ENCODE assay signal across 8 cellular contexts in genomic region chr9:136992819-136993369, GRCh38. TPM values are rescaled to one million over a fixed set of nuclear protein-coding genes. Genes with fewer than 3 reads are reported as not detected.
DNase-seq lines count a peak whose midpoint lies in the region; ATAC-seq and TF ChIP-seq lines count a peak whose summit lies in the region.

No MANE protein-coding gene starts in this region.

- H3K27me3 ChIP-seq in BJ (ENCODE audit: control insufficient read depth, insufficient read depth, low read length) (no peaks in the 10 kb centered on the region), HUES6 (ENCODE audit: control insufficient read depth, insufficient read depth, low read length) (peaks cover 23% of the 10 kb centered on the region)

- peak overlapping the region; percentile 56 for H3K9ac ChIP-seq in HUES6 (ENCODE audit: low read length)

- H3K36me3 ChIP-seq in BJ (ENCODE audit: control insufficient read depth, insufficient read depth, low read length) (no peaks in the 10 kb centered on the region), HUES6 (ENCODE audit: control insufficient read depth, insufficient read depth, low read length) (no peaks in the 10 kb centered on the region)

- H3K27ac Mint-ChIP-seq in natural killer cell treated with Interleukin-12 subunit alpha and Interleukin-12 subunit beta and Interleukin-15 and Interleukin-18, amount 100 ng/mL, for 72 hours: peak overlapping the region; percentile 67 to 70

- no peaks in the 10 kb centered on the region for H3K36me3 Mint-ChIP-seq in natural killer cell treated with Interleukin-12 subunit alpha and Interleukin-12 subunit beta and Interleukin-15 and Interleukin-18, amount 100 ng/mL, for 72 hours

- ATAC-seq in natural killer cell treated with Interleukin-12 subunit alpha and Interleukin-12 subunit beta and Interleukin-15 and Interleukin-18, amount 100 ng/mL, for 72 hours: no peak
- ATAC-seq in HG03460 (IDR thresholded peaks at IDR 0.05; ENCODE audit: unreplicated experiment) (no peak), HG03095 (IDR thresholded peaks at IDR 0.05; ENCODE audit: unreplicated experiment) (no peak)

- peak overlapping the region; percentile 81 for H3K4me3 Mint-ChIP-seq in natural killer cell treated with Interleukin-12 subunit alpha and Interleukin-12 subunit beta and Interleukin-15 and Interleukin-18, amount 100 ng/mL, for 72 hours

- H3K9me3 ChIP-seq in HUES6 (ENCODE audit: control insufficient read depth, insufficient read depth, low read depth, low read length): peaks cover 11% of the 10 kb centered on the region

- CTCF ChIA-PET in BJ (lab: Yijun Ruan, JAX): interaction anchor here (1.0 to 5.7 kb wide), 4 partner anchors 9 to 42 kb away, joined by 3 to 30 read pairs (median 5); no protein-coding TSS in a partner anchor

- DNase-seq in BJ (ENCODE audit: low read depth) (no peak), choroid plexus epithelial cell (ENCODE audit: low read depth) (no peak), islet precursor cell (no peak), SKM-1 (lab: John Stamatoyannopoulos, UW; ENCODE audit: unreplicated experiment) (no peak)
- DNase-seq in natural killer cell treated with Interleukin-12 subunit alpha and Interleukin-12 subunit beta and Interleukin-15 and Interleukin-18, amount 100 ng/mL, for 72 hours (ENCODE audit: low spot score): no peak

- no peaks in the 10 kb centered on the region for H3K9me3 Mint-ChIP-seq in natural killer cell treated with Interleukin-12 subunit alpha and Interleukin-12 subunit beta and Interleukin-15 and Interleukin-18, amount 100 ng/mL, for 72 hours

- H3K4me3 ChIP-seq in BJ (ENCODE audit: low read depth, low read length): peak overlapping the region; percentile 63
- peak overlapping the region; percentile 74 for H3K4me3 ChIP-seq in HUES6 (ENCODE audit: low read depth, low read length)
- H3K4me3 ChIP-seq in choroid plexus epithelial cell (ENCODE audit: low read depth, low read length): peak overlapping the region; percentile 76

- POLR2A ChIA-PET in BJ (lab: Charles Lee): no interaction called here

- TF ChIP-seq CTCF in BJ (IDR thresholded peaks at IDR 0.05; ENCODE audit: insufficient read depth, low read depth, low read length): no peak
- TF ChIP-seq CTCF in choroid plexus epithelial cell (conservative IDR thresholded peaks at IDR 0.05; ENCODE audit: low read depth, low read length): no peak

- peaks cover 0 to 2% of the 10 kb centered on the region in 2 donors for H3K27me3 Mint-ChIP-seq in natural killer cell treated with Interleukin-12 subunit alpha and Interleukin-12 subunit beta and Interleukin-15 and Interleukin-18, amount 100 ng/mL, for 72 hours

- peaks cover 23 to 33% of the 10 kb centered on the region in 2 donors for H3K4me1 Mint-ChIP-seq in natural killer cell treated with Interleukin-12 subunit alpha and Interleukin-12 subunit beta and Interleukin-15 and Interleukin-18, amount 100 ng/mL, for 72 hours (ENCODE audit: low read depth in 2 of 2)

- peaks cover 20% of the 10 kb centered on the region for H3K4me1 ChIP-seq in HUES6 (ENCODE audit: control insufficient read depth, insufficient read depth, low read length)

- H3K27ac ChIP-seq in HUES6 (ENCODE audit: low read depth, low read length): no peak overlapping the region

RNA-seq across cellular contexts. Expression of gene PAXX, which starts 0.7 kb away (rescaled TPM):
- 10.3 and 11.8 TPM in 2 replicates for polyA plus RNA-seq in BJ (2011; rRNA removed)
- polyA minus RNA-seq in BJ (2011; rRNA and poly(A)+ RNA removed): 2.1 and 4.2 TPM in 2 replicates
- 100 to 1,000 TPM in 1 of 2 donors, 10 to 100 TPM in 1; 64.0 to 118 TPM for total RNA-seq in natural killer cell treated with Interleukin-12 subunit alpha and Interleukin-12 subunit beta and Interleukin-15 and Interleukin-18, amount 100 ng/mL, for 72 hours

RNA-seq across cellular contexts. Expression of gene CLIC3, which starts 3.5 kb away (rescaled TPM):
- polyA plus RNA-seq in BJ (2011; rRNA removed): 3.9 and 4.0 TPM in 2 replicates
- 0.47 and 0.51 TPM in 2 replicates for polyA minus RNA-seq in BJ (2011; rRNA and poly(A)+ RNA removed)
- total RNA-seq in natural killer cell treated with Interleukin-12 subunit alpha and Interleukin-12 subunit beta and Interleukin-15 and Interleukin-18, amount 100 ng/mL, for 72 hours: 10 to 100 TPM in 1 of 2 donors, 1 to 10 TPM in 1; 4.3 to 38.2 TPM

RNA-seq across cellular contexts. Expression of gene LCNL1, which starts 10.1 kb away (rescaled TPM):
- 0.01 and 0.06 TPM in 2 replicates for polyA plus RNA-seq in BJ (2011; rRNA removed)
- polyA minus RNA-seq in BJ (2011; rRNA and poly(A)+ RNA removed): not detected in 2 replicates
- under 1 TPM in 1 of 2 donors, not detected in 1; 0.21 TPM for total RNA-seq in natural killer cell treated with Interleukin-12 subunit alpha and Interleukin-12 subunit beta and Interleukin-15 and Interleukin-18, amount 100 ng/mL, for 72 hours

RNA-seq across cellular contexts. Expression of gene PTGDS, which starts 15.6 kb away (rescaled TPM):
- polyA plus RNA-seq in BJ (2011; rRNA removed): 0.31 and 0.58 TPM in 2 replicates
- 0.47 TPM in 1 of 2 replicates, not detected in the other for polyA minus RNA-seq in BJ (2011; rRNA and poly(A)+ RNA removed)
- 1 to 10 TPM; 1.7 to 4.4 TPM for total RNA-seq in natural killer cell treated with Interleukin-12 subunit alpha and Interleukin-12 subunit beta and Interleukin-15 and Interleukin-18, amount 100 ng/mL, for 72 hours

RNA-seq across cellular contexts. Expression of gene ABCA2, which starts 35.1 kb away (rescaled TPM):
- 8.7 and 16.0 TPM in 2 replicates for polyA plus RNA-seq in BJ (2011; rRNA removed)
- 17.2 and 28.5 TPM in 2 replicates for polyA minus RNA-seq in BJ (2011; rRNA and poly(A)+ RNA removed)
- total RNA-seq in natural killer cell treated with Interleukin-12 subunit alpha and Interleukin-12 subunit beta and Interleukin-15 and Interleukin-18, amount 100 ng/mL, for 72 hours: 100 to 1,000 TPM in 1 of 2 donors, 10 to 100 TPM in 1; 77.6 to 109 TPM
